Comparison of ENCODE assay signal across 8 cellular contexts in genomic region chr19:18488838-18489626, GRCh38. TPM values are rescaled to one million over a fixed set of nuclear protein-coding genes. Genes with fewer than 3 reads are reported as not detected.
DNase-seq lines count a peak whose midpoint lies in the region; ATAC-seq and TF ChIP-seq lines count a peak whose summit lies in the region.

No MANE protein-coding gene starts in this region.

- ATAC-seq in HG03139 (IDR thresholded peaks at IDR 0.05; ENCODE audit: unreplicated experiment) (no peak), GM18907 (IDR thresholded peaks at IDR 0.05; ENCODE audit: unreplicated experiment) (no peak)

- H3K9me3 Mint-ChIP-seq in Calu3 (ENCODE audit: low read depth, unreplicated experiment) (no peaks in the 10 kb centered on the region), nephron (no peaks in the 10 kb centered on the region)
- H3K9me3 Mint-ChIP-seq in dendritic cell treated with granulocyte-macrophage colony-stimulating factor and Interleukin-4, amounts not matched to agents 40 ng/mL and 50 ng/mL, for 4 days: no peaks in the 10 kb centered on the region

- no peak for TF ChIP-seq CTCF in Calu3 (IDR thresholded peaks at IDR 0.05; ENCODE audit: unreplicated experiment)
- peak; percentile 15 to 49 (median 37) for TF ChIP-seq CTCF in nephron (IDR thresholded peaks at IDR 0.05; ENCODE audit: unreplicated experiment in 3 of 3)

- CTCF ChIA-PET in Calu3 (lab: Charles Lee): interaction anchor here (1.0 kb wide), 2 partner anchors 26 to 31 kb away, joined by 3 to 4 read pairs; no protein-coding TSS in a partner anchor

- H3K4me1 Mint-ChIP-seq in Calu3 (ENCODE audit: low read depth, unreplicated experiment) (peaks cover 8% of the 10 kb centered on the region), nephron (peaks cover 31% of the 10 kb centered on the region)
- peaks cover 91% of the 10 kb centered on the region for H3K4me1 Mint-ChIP-seq in dendritic cell treated with granulocyte-macrophage colony-stimulating factor and Interleukin-4, amounts not matched to agents 40 ng/mL and 50 ng/mL, for 4 days (ENCODE audit: low read depth)

- no peak overlapping the region for H3K27ac Mint-ChIP-seq in Calu3 (ENCODE audit: unreplicated experiment)
- peak overlapping the region; percentile 8 for H3K27ac Mint-ChIP-seq in dendritic cell treated with granulocyte-macrophage colony-stimulating factor and Interleukin-4, amounts not matched to agents 40 ng/mL and 50 ng/mL, for 4 days
- no peak overlapping the region for H3K27ac Mint-ChIP-seq in nephron

- H3K36me3 Mint-ChIP-seq in Calu3 (ENCODE audit: insufficient read depth, unreplicated experiment) (peaks cover under 1% of the 10 kb centered on the region), nephron (ENCODE audit: low read depth) (no peaks in the 10 kb centered on the region)
- peaks cover 64% of the 10 kb centered on the region for H3K36me3 Mint-ChIP-seq in dendritic cell treated with granulocyte-macrophage colony-stimulating factor and Interleukin-4, amounts not matched to agents 40 ng/mL and 50 ng/mL, for 4 days (ENCODE audit: low read depth)

- DNase-seq in Calu3 (peak; percentile 22), NCI-H146 treated with DMSO at 0.1 percent for 48 hours (lab: John Stamatoyannopoulos, UW; ENCODE audit: unreplicated experiment) (peak; percentile 68), occipital lobe (lab: John Stamatoyannopoulos, UW) (no peak)
- no peak for DNase-seq in activated CD4-positive, CD25-positive, alpha-beta regulatory T cell (lab: John Stamatoyannopoulos, UW)

- intact Hi-C loops in Calu3 (cut with micrococcal nuclease; ENCODE audit: unreplicated experiment): no loop called here
- intact Hi-C loops in dendritic cell treated with granulocyte-macrophage colony-stimulating factor and Interleukin-4, amounts not matched to agents 40 ng/mL and 50 ng/mL, for 4 days (cut with micrococcal nuclease): loop anchor here (5.0 kb wide), 1 partner anchor 33 kb away; the partner anchor contains the start of gene ELL

- no TSS peak for BruUV-seq in Calu3 (replicated peaks; lab: Mats Ljungman, UMichigan)

- H3K27me3 Mint-ChIP-seq in Calu3 (ENCODE audit: unreplicated experiment) (no peaks in the 10 kb centered on the region), nephron (ENCODE audit: low read depth) (no peaks in the 10 kb centered on the region)
- H3K27me3 Mint-ChIP-seq in dendritic cell treated with granulocyte-macrophage colony-stimulating factor and Interleukin-4, amounts not matched to agents 40 ng/mL and 50 ng/mL, for 4 days: no peaks in the 10 kb centered on the region

- H3K4me3 Mint-ChIP-seq in Calu3 (ENCODE audit: low read depth, unreplicated experiment): no peak overlapping the region
- no peak overlapping the region for H3K4me3 Mint-ChIP-seq in dendritic cell treated with granulocyte-macrophage colony-stimulating factor and Interleukin-4, amounts not matched to agents 40 ng/mL and 50 ng/mL, for 4 days
- no peak overlapping the region for H3K4me3 Mint-ChIP-seq in nephron

RNA-seq across cellular contexts. Expression of gene ELL, which starts 32.8 kb away (rescaled TPM):
- total RNA-seq in Calu3 (2022): 11.0 and 12.5 TPM in 2 replicates
- total RNA-seq in occipital lobe: 6.6 TPM

RNA-seq across cellular contexts. Expression of gene ISYNA1, which starts 51.1 kb away (rescaled TPM):
- total RNA-seq in Calu3 (2022) (94.9 and 114 TPM in 2 replicates), occipital lobe (95.1 TPM)

RNA-seq across cellular contexts. Expression of gene FKBP8, which starts 54.3 kb away (rescaled TPM):
- total RNA-seq in Calu3 (2022) (123 and 126 TPM in 2 replicates), occipital lobe (118 TPM)

Comparison
In these comparisons a context has a peak if more than half of its experiments do, and no peak if none do; other contexts are left out.
1. DNase-seq: peak in Calu3 (single experiment) and NCI-H146 treated with DMSO at 0.1 percent for 48 hours (single experiment); none in activated CD4-positive, CD25-positive, alpha-beta regulatory T cell (0 of 4) and occipital lobe (single experiment).